ENCODE assay signal across 8 cellular contexts in the genomic region with DNA sequence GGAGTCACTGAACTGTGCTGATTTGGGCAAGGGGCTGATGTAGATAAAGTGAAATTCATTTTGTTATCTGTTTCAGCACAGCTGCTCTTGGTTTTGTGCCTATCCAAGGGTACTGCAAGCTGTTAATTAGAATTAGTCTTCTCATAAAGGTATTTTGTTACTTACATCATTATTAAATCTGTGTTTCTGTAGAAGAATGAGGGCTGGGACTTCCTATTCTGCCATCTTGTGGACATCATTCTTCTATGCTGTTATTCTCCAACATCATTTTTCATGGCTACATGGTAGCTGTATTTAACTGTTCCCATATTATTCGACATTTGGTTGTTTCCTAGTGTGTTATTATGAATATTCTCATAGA.
DNase-seq lines count a peak whose midpoint lies in the region; ATAC-seq, FAIRE-seq and TF ChIP-seq lines count a peak whose summit lies in the region.

No MANE protein-coding gene starts in this region.

- no peak for TF ChIP-seq EP300 in Ishikawa (IDR thresholded peaks at IDR 0.05; ENCODE audit: borderline replicate concordance)

- intact Hi-C loops in breast epithelium (cut with DNase I; ENCODE audit: low total_unique reads), result no loop called here
- intact Hi-C loops in aorta (cut with DNase I), result loop anchor here (2.0 to 10.0 kb wide), 4 partner anchors 75 to 562 kb away; a partner anchor contains a TSS

- H3K27me3 Mint-ChIP-seq in naive B cell, result no peaks in the 10 kb centered on the region
- no peaks in the 10 kb centered on the region for H3K27me3 Mint-ChIP-seq in T-cell

- H3K9me3 ChIP-seq in breast epithelium (no peaks in the 10 kb centered on the region), aorta (ENCODE audit: control insufficient read depth, low read length) (no peaks in the 10 kb centered on the region)

- CTCF ChIA-PET in T-cell (lab: Charles Lee), result interaction anchor here (0.6 to 2.0 kb wide), 5 partner anchors 77 to 853 kb away, joined by 3 to 14 read pairs (median 5); a partner anchor contains a TSS

- H3K4me3 ChIP-seq in breast epithelium, result no peak overlapping the region
- H3K4me3 ChIP-seq in aorta (ENCODE audit: low read length in 2 of 2), result no peak overlapping the region

- no peaks in the 10 kb centered on the region for H3K27me3 ChIP-seq in breast epithelium
- no peaks in the 10 kb centered on the region for H3K27me3 ChIP-seq in aorta (ENCODE audit: control insufficient read depth in 1 of 2, insufficient read depth in 2 of 2, low read length in 1 of 2)

- FAIRE-seq in D721Med (lab: Jason Lieb, UNC), result no peak

- TF ChIP-seq CTCF in D721Med (IDR thresholded peaks at IDR 0.05; ENCODE audit: insufficient read depth, missing control alignments), result peak; percentile 39
- peak in 1 of 3 donors; percentile 12 for TF ChIP-seq CTCF in breast epithelium (IDR thresholded peaks at IDR 0.05)

- ATAC-seq in naive B cell (ENCODE audit: low read depth in 2 of 2) (peak; percentile 15 to 24), HG03045 (IDR thresholded peaks at IDR 0.05; ENCODE audit: unreplicated experiment) (no peak), T-cell (replicated peaks in 1 of 4) (no peak), HG03469 (IDR thresholded peaks at IDR 0.05; ENCODE audit: unreplicated experiment) (no peak), aorta (ENCODE audit: low FRiP score) (no peak)

- peak overlapping the region in 3 of 6 donors; percentile 17 to 81 (median 66) for H3K27ac Mint-ChIP-seq in naive B cell
- no peak overlapping the region for H3K27ac Mint-ChIP-seq in T-cell

- H3K4me3 Mint-ChIP-seq in naive B cell (peak overlapping the region in 2 of 8 donors; percentile 44 to 79), T-cell (no peak overlapping the region)

- DNase-seq in D721Med (ENCODE audit: insufficient read length, low spot score), result no peak
- no peak for DNase-seq in breast epithelium (ENCODE audit: low spot score in 2 of 2)
- DNase-seq in naive B cell, result no peak
- DNase-seq in T-cell, result no peak
- no peak for DNase-seq in aorta

- H3K9me3 Mint-ChIP-seq in naive B cell (no peaks in the 10 kb centered on the region), T-cell (no peaks in the 10 kb centered on the region)

- WGBS in aorta, 2 donors, result 57 to 60% methylated on average over 1 of the region's 1 CpG

- H3K36me3 ChIP-seq in breast epithelium (no peaks in the 10 kb centered on the region), aorta (ENCODE audit: control insufficient read depth in 1 of 2, insufficient read depth in 2 of 2, low read length in 1 of 2) (no peaks in the 10 kb centered on the region)

- H3K27ac ChIP-seq in breast epithelium (peak overlapping the region; percentile 45 to 49), aorta (ENCODE audit: low read depth in 1 of 2, low read length in 2 of 2) (no peak overlapping the region)

- H3K4me1 Mint-ChIP-seq in naive B cell, result peaks cover 13 to 17% (median 15%) of the 10 kb centered on the region in 3 donors
- peaks cover 11 to 12% (median 12%) of the 10 kb centered on the region in 3 donors for H3K4me1 Mint-ChIP-seq in T-cell

- 0 out of 2 replicates have a peak, but pooled peaks have one; percentile 24 for TF ChIP-seq RAD21 in Ishikawa (IDR thresholded peaks at IDR 0.05; ENCODE audit: low read depth)

- H3K4me1 ChIP-seq in breast epithelium (no peaks in the 10 kb centered on the region), aorta (ENCODE audit: control insufficient read depth in 1 of 2, insufficient read depth in 2 of 2, low read length in 2 of 2) (peaks cover 0 to 3% of the 10 kb centered on the region in 2 donors)

- no peaks in the 10 kb centered on the region for H3K36me3 Mint-ChIP-seq in naive B cell
- H3K36me3 Mint-ChIP-seq in T-cell, result no peaks in the 10 kb centered on the region

- POLR2A ChIA-PET in T-cell (lab: Charles Lee), result interaction anchor here in 1 of 2 donors (0.8 kb wide), 1 partner anchor 81 kb away, joined by 3 read pairs; no protein-coding TSS in a partner anchor

- no peak for TF ChIP-seq POLR2A in breast epithelium (IDR thresholded peaks at IDR 0.05)

TF ChIP-seq in Ishikawa, 13 proteins besides CTCF, POLR2A, EP300 and RAD21:
- TF ChIP-seq TAF1 (IDR thresholded peaks at IDR 0.05; ENCODE audit: low read depth) (no peak), ZBTB7A (IDR thresholded peaks at IDR 0.05; ENCODE audit: low read depth) (no peak), FOXM1 (IDR thresholded peaks at IDR 0.05; ENCODE audit: borderline replicate concordance, low read depth) (no peak), NFIC (IDR thresholded peaks at IDR 0.05) (no peak), TEAD4 (IDR thresholded peaks at IDR 0.05) (no peak), CREB1 (IDR thresholded peaks at IDR 0.05; ENCODE audit: low read depth) (no peak), CEBPB (IDR thresholded peaks at IDR 0.05) (no peak)

Comparison
In these comparisons a context has a peak if more than half of its experiments do, and no peak if none do; other contexts are left out.
1. H3K27ac ChIP-seq: peak in breast epithelium (2 of 2); none in aorta (0 of 2).
2. ATAC-seq: peak in naive B cell (2 of 2); none in HG03045 (single experiment), T-cell (0 of 4), HG03469 (single experiment) and aorta (single experiment).